19 cellular contexts compared by ENCODE assay signal in genomic region chr5:108793207-108793606, GRCh38. TPM values are rescaled to one million over a fixed set of nuclear protein-coding genes. Genes with fewer than 3 reads are reported as not detected.
DNase-seq lines count a peak whose midpoint lies in the region; ATAC-seq, FAIRE-seq and TF ChIP-seq lines count a peak whose summit lies in the region.
"Had no signal": no experiment of that assay in that cellular context is flagged by ENCODE, and none has a peak within 500 bp of the region (broad histone marks: within the 10 kb centered on the region; RNA-seq: fewer than 3 reads in every experiment).

No MANE protein-coding gene starts in this region.

- H3K9ac ChIP-seq in mammary epithelial cell (ENCODE audit: insufficient read depth, low read length) (no peak overlapping the region), keratinocyte (ENCODE audit: control insufficient read depth, extremely low read depth, insufficient read depth, low read length) (no peak overlapping the region)

- H3K79me2 ChIP-seq in mammary epithelial cell (ENCODE audit: insufficient read depth, low read length) (peaks cover 85% of the 10 kb centered on the region), keratinocyte (ENCODE audit: control insufficient read depth, insufficient read depth, low read length) (peaks cover 44% of the 10 kb centered on the region)

- peak overlapping the region; percentile 3 for H3K27ac Mint-ChIP-seq in MCF 10A (ENCODE audit: low read depth, unreplicated experiment)
- H3K27ac Mint-ChIP-seq: CD4-positive, alpha-beta memory T cell had no signal

- WGBS in mammary epithelial cell (ENCODE audit: low coverage, missing lambda C conversion rate) = 100% methylated on average over 5 of the region's 5 CpGs

- CTCF ChIA-PET in MCF 10A (lab: Yijun Ruan, JAX) = interaction anchor here (0.6 to 0.7 kb wide), 3 partner anchors 12 to 252 kb away, joined by 3 to 4 read pairs (median 3); no protein-coding TSS in a partner anchor
- CTCF ChIA-PET in mammary epithelial cell (lab: Charles Lee; ENCODE audit: low non-redundant PET) = interaction anchor here (0.6 kb wide), 1 partner anchor 69 kb away, joined by 6 read pairs; no protein-coding TSS in a partner anchor
- CTCF ChIA-PET in HEK293 (lab: Yijun Ruan, JAX) = interaction anchor here (0.7 kb wide), 1 partner anchor 688 kb away, joined by 3 read pairs; no protein-coding TSS in a partner anchor

- no peak overlapping the region for H3K4me3 Mint-ChIP-seq in MCF 10A (ENCODE audit: unreplicated experiment)
- H3K4me3 Mint-ChIP-seq: CD4-positive, alpha-beta memory T cell had no signal

- no peaks in the 10 kb centered on the region for H3K9me3 Mint-ChIP-seq in MCF 10A (ENCODE audit: unreplicated experiment)

- ATAC-seq in GM21786 (IDR thresholded peaks at IDR 0.05; ENCODE audit: unreplicated experiment) (no peak), GM18868 (IDR thresholded peaks at IDR 0.05; ENCODE audit: unreplicated experiment) (no peak)
- ATAC-seq: GM12878 had no signal

- H3K9me3 ChIP-seq in mammary epithelial cell (replicated peaks; ENCODE audit: insufficient read depth, low read length) = no peaks in the 10 kb centered on the region
- no peaks in the 10 kb centered on the region for H3K9me3 ChIP-seq in HEK293 (ENCODE audit: control insufficient read depth, insufficient read depth, low read depth, low read length)
- H3K9me3 ChIP-seq in keratinocyte (ENCODE audit: control insufficient read depth, low read depth, low read length) = no peaks in the 10 kb centered on the region
- H3K9me3 ChIP-seq: HAP-1 had no signal

- in situ Hi-C loops in mammary epithelial cell (cut with MboI; ENCODE audit: low sequenced_read_pairs in 2 of 2) = no loop called here

- H3K4me3 ChIP-seq in mammary epithelial cell (replicated peaks in 1 of 3; ENCODE audit: insufficient read depth in 1 of 3, low read depth in 2 of 3, low read length in 3 of 3) (no peak overlapping the region), HEK293 (ENCODE audit: low read depth, low read length) (no peak overlapping the region), keratinocyte (ENCODE audit: control insufficient read depth in 2 of 3, extremely low read depth in 1 of 3, insufficient read depth in 2 of 3, low read depth in 1 of 3, low read length in 3 of 3) (no peak overlapping the region)
- H3K4me3 ChIP-seq: GM12878, HAP-1 had no signal

- H3K27me3 ChIP-seq in mammary epithelial cell (ENCODE audit: insufficient read depth, low read length) = no peaks in the 10 kb centered on the region
- no peaks in the 10 kb centered on the region for H3K27me3 ChIP-seq in keratinocyte (ENCODE audit: control insufficient read depth, extremely low read depth, insufficient read depth, low read length)

- dilution Hi-C loops in mammary epithelial cell (cut with HindIII; ENCODE audit: low sequenced_read_pairs) (no loop called here), keratinocyte (cut with MboI; ENCODE audit: extremely low pct_ligation_motif_present, low sequenced_read_pairs) (no loop called here)

- DNase-seq in MCF 10A (ENCODE audit: unreplicated experiment) = no peak
- no peak for DNase-seq in mammary epithelial cell
- peak; percentile 8 for DNase-seq in SK-N-DZ (ENCODE audit: low spot score)
- no peak for DNase-seq in keratinocyte (ENCODE audit: low read depth, low spot score)
- DNase-seq in NCI-H774 (lab: John Stamatoyannopoulos, UW) = no peak
- DNase-seq: C1 segment of cervical spinal cord; CD4-positive, alpha-beta memory T cell; COR-L47; DMS153; DMS79; EL; GDM1; GOT3 had no signal

- intact Hi-C loops in MCF 10A (cut with micrococcal nuclease) = no loop called here
- intact Hi-C loops in mammary epithelial cell (cut with micrococcal nuclease) = no loop called here

- H3K36me3 Mint-ChIP-seq in MCF 10A (ENCODE audit: insufficient read depth, unreplicated experiment) = peaks cover 7% of the 10 kb centered on the region

- H3K4me1 ChIP-seq in mammary epithelial cell (ENCODE audit: insufficient read depth, low read length) (peaks cover 13% of the 10 kb centered on the region), HEK293 (ENCODE audit: control insufficient read depth, insufficient read depth, low read length) (no peaks in the 10 kb centered on the region), keratinocyte (ENCODE audit: control insufficient read depth, extremely low read depth, insufficient read depth, low read length) (peaks cover 5% of the 10 kb centered on the region)

- FAIRE-seq in keratinocyte (lab: Jason Lieb, UNC) = peak; percentile 26
- FAIRE-seq: GM12878, H54 had no signal

- H3K27ac ChIP-seq in mammary epithelial cell (ENCODE audit: insufficient read depth, low read depth, low read length) (no peak overlapping the region), HEK293 (ENCODE audit: extremely low read depth, low read depth, low read length) (no peak overlapping the region), keratinocyte (ENCODE audit: control insufficient read depth, insufficient read depth, low read length) (no peak overlapping the region)

- peaks cover 17% of the 10 kb centered on the region for H3K4me1 Mint-ChIP-seq in MCF 10A (ENCODE audit: insufficient read depth, unreplicated experiment)

- no peak overlapping the region for H3K4me2 ChIP-seq in mammary epithelial cell (ENCODE audit: insufficient read depth, low read depth, low read length)
- no peak overlapping the region for H3K4me2 ChIP-seq in keratinocyte (ENCODE audit: control insufficient read depth, extremely low read depth, insufficient read depth, low read depth, low read length)

- POLR2A ChIA-PET in MCF 10A (lab: Yijun Ruan, JAX) (interaction anchor here (1.2 to 2.3 kb wide), 5 partner anchors 8 to 65 kb away, joined by 3 to 12 read pairs (median 6); no protein-coding TSS in a partner anchor), HEK293 (lab: Yijun Ruan, JAX) (no interaction called here)

- H4K20me1 ChIP-seq in mammary epithelial cell (ENCODE audit: insufficient read depth, low read length) (no peaks in the 10 kb centered on the region), keratinocyte (ENCODE audit: control insufficient read depth, extremely low read depth, insufficient read depth, low read length) (no peaks in the 10 kb centered on the region)

- no peaks in the 10 kb centered on the region for H3K9me1 ChIP-seq in keratinocyte (ENCODE audit: control insufficient read depth, extremely low read depth, insufficient read depth, low read length)

- BruUV-seq in MCF 10A (replicated peaks; lab: Mats Ljungman, UMichigan) (no TSS peak), mammary epithelial cell (replicated peaks; lab: Mats Ljungman, UMichigan) (no TSS peak)

- H3K36me3 ChIP-seq in mammary epithelial cell (ENCODE audit: insufficient read depth, low read length) (no peaks in the 10 kb centered on the region), HEK293 (ENCODE audit: control insufficient read depth in 2 of 2, insufficient read depth in 1 of 2, low read length in 2 of 2) (no peaks in the 10 kb centered on the region), keratinocyte (ENCODE audit: control insufficient read depth in 2 of 2, extremely low read depth in 1 of 2, insufficient read depth in 2 of 2, low read length in 2 of 2) (peaks cover under 1 to 4% of the 10 kb centered on the region in 2 experiments)

- no peaks in the 10 kb centered on the region for H3K27me3 Mint-ChIP-seq in MCF 10A (ENCODE audit: insufficient read depth, unreplicated experiment)
- H3K27me3 Mint-ChIP-seq: CD4-positive, alpha-beta memory T cell had no signal

- TF ChIP-seq CTCF in MCF 10A (IDR thresholded peaks at IDR 0.05; ENCODE audit: unreplicated experiment) = no peak
- no peak for TF ChIP-seq CTCF in mammary epithelial cell (conservative IDR thresholded peaks at IDR 0.05 in 1 of 2, IDR thresholded peaks at IDR 0.05 in 1 of 2; ENCODE audit: extremely low read depth in 1 of 2, insufficient read depth in 1 of 2, low read depth in 1 of 2, low read length in 2 of 2)
- TF ChIP-seq CTCF in HEK293 (tag by site-specific recombination; IDR thresholded peaks at IDR 0.05) = no peak
- no peak for TF ChIP-seq CTCF in keratinocyte (optimal IDR thresholded peaks at IDR 0.05 in 1 of 3, IDR thresholded peaks at IDR 0.05 in 1 of 3, conservative IDR thresholded peaks at IDR 0.05 in 1 of 3; ENCODE audit: extremely low read depth in 1 of 3, insufficient read depth in 2 of 3, low read length in 3 of 3)

- no peak overlapping the region for H2AFZ ChIP-seq in mammary epithelial cell (ENCODE audit: low read depth, low read length)
- no peak overlapping the region for H2AFZ ChIP-seq in keratinocyte (ENCODE audit: control insufficient read depth, low read length)

TF ChIP-seq in HEK293, 187 proteins besides CTCF, POLR2A, EP300 and RAD21:
- TF ChIP-seq SCRT1 (tag by site-specific recombination; IDR thresholded peaks at IDR 0.05; ENCODE audit: borderline replicate concordance) (no peak), ZNF146 (tag by site-specific recombination; IDR thresholded peaks at IDR 0.05) (peak; percentile 83)

RNA-seq across cellular contexts. Expression of gene FER, which starts 45.5 kb away (rescaled TPM):
- total RNA-seq in MCF 10A (2022) (71.1 and 73.4 TPM in 2 replicates), mammary epithelial cell (10 to 100 TPM; 41.3 to 61.5 TPM)
- polyA plus RNA-seq in mammary epithelial cell (9.5 TPM), keratinocyte (10.4 to 17.1 TPM (median 11.2 TPM) in 3 replicates)
- polyA minus RNA-seq in mammary epithelial cell (35.0 TPM), keratinocyte (8.8 to 84.6 TPM (median 25.5 TPM) in 3 replicates)
- 5.1 and 11.1 TPM in 2 replicates for polyA plus RNA-seq in SK-N-DZ (2014; cell fraction: cytosol; rRNA removed)
- polyA plus RNA-seq in SK-N-DZ (2014; cell fraction: nucleus; rRNA removed) = 10.4 and 14.3 TPM in 2 replicates
- polyA plus RNA-seq in keratinocyte (2011; ENCODE audit: low read depth) = 51.3 TPM
- polyA plus RNA-seq in keratinocyte (2011; cell fraction: cytosol; rRNA removed) = 5.2 and 12.6 TPM in 2 replicates
- polyA plus RNA-seq in keratinocyte (2011; cell fraction: nucleus; rRNA removed) = 12.5 and 15.2 TPM in 2 replicates
- 6.8 and 10.5 TPM in 2 replicates for polyA plus RNA-seq in keratinocyte (2012; ENCODE audit: low replicate concordance)
- polyA minus RNA-seq in keratinocyte (2011; cell fraction: cytosol; rRNA and poly(A)+ RNA removed) = 23.8 TPM
- polyA minus RNA-seq in keratinocyte (2011; cell fraction: nucleus; rRNA and poly(A)+ RNA removed) = 36.3 and 88.0 TPM in 2 replicates
